In the genomic region with DNA sequence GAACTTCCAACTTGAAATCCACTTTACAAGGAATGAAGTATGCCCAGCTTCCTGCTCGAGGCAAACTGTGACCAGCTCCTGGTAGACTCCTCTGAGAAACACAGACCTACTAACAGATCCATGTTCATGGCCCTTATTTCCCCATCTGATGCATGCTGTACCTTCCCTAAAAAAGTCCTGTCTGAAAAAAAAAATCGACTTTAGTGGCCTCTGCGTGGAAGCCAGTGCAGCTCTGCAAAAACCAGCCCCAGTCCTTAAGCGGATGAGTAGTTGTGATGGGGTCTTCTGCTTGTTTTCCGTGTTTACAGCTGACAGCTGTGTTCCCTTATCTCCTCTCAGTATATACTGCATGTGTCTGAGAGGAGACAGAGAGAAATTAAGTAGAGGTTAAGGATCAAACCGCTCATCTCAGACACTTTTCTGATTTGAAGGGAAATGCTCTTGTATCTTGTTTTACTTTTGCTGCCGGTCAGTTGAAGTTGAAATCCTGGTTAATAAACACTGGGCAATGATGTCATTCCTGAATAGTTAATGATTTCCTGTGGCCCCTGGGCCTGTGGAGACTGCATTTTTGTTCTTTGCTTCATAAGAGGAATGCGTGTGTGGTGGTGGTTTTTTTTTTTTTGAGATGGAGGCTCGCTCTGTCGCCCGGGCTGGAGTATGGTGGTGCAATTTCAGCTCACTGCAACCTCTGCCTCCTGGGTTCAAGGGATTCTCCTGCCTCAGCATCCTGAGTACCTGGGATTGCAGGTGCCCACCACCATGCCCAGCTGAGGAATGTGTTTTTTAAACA, we compare ENCODE assay signal across 11 cellular contexts.
A peak's percentile ranks its signal among the peaks of the same experiment; 100 is the strongest.
DNase-seq lines count a peak whose midpoint lies in the region; ATAC-seq lines count a peak whose summit lies in the region.
"Had no signal": no experiment of that assay in that cellular context is flagged by ENCODE, and none has a peak within 500 bp of the region (broad histone marks: within the 10 kb centered on the region; RNA-seq: fewer than 3 reads in every experiment).

No MANE protein-coding gene starts in this region.

- peak overlapping the region; percentile 5 for H3K9ac ChIP-seq in skeletal muscle satellite cell (ENCODE audit: low read depth, low read length)

- H3K4me1 ChIP-seq in skeletal muscle satellite cell (ENCODE audit: control insufficient read depth, insufficient read depth, low read length) = peaks cover 13% of the 10 kb centered on the region

- peak overlapping the region; percentile 65 for H3K4me2 ChIP-seq in skeletal muscle satellite cell (ENCODE audit: low read length)

- no peak overlapping the region for H3K27ac Mint-ChIP-seq in natural killer cell treated with Interleukin-12 subunit alpha and Interleukin-12 subunit beta and Interleukin-15 and Interleukin-18, amount 100 ng/mL, for 72 hours

- DNase-seq in GM04504 (ENCODE audit: low read depth) (peak; percentile 79), hippocampal formation (lab: John Stamatoyannopoulos, UW) (peak; percentile 8 to 29), retina (no peak), NAMALWA (ENCODE audit: low spot score) (no peak)
- DNase-seq in natural killer cell treated with Interleukin-12 subunit alpha and Interleukin-12 subunit beta and Interleukin-15 and Interleukin-18, amount 100 ng/mL, for 72 hours (ENCODE audit: low spot score) = no peak
- DNase-seq: activated gamma-delta T cell treated with Interleukin-2 at 50 U/mL for 16 hours, NCI-H1930 had no signal

- peaks cover 15% of the 10 kb centered on the region for H3K36me3 ChIP-seq in skeletal muscle satellite cell (ENCODE audit: insufficient read depth, low read length)

- peak overlapping the region; percentile 68 for H3K27ac ChIP-seq in angular gyrus (ENCODE audit: low read depth, low read length)

- peak overlapping the region; percentile 38 for H3K4me3 ChIP-seq in skeletal muscle satellite cell (ENCODE audit: low read length)
- H3K4me3 ChIP-seq: GM12878 had no signal

- H3K27me3 Mint-ChIP-seq in natural killer cell treated with Interleukin-12 subunit alpha and Interleukin-12 subunit beta and Interleukin-15 and Interleukin-18, amount 100 ng/mL, for 72 hours = peaks cover 8 to 31% of the 10 kb centered on the region in 2 donors

- no peaks in the 10 kb centered on the region for H3K4me1 Mint-ChIP-seq in natural killer cell treated with Interleukin-12 subunit alpha and Interleukin-12 subunit beta and Interleukin-15 and Interleukin-18, amount 100 ng/mL, for 72 hours (ENCODE audit: low read depth in 2 of 2)

- H3K27me3 ChIP-seq in skeletal muscle satellite cell (ENCODE audit: control insufficient read depth, insufficient read depth, low read length) = no peaks in the 10 kb centered on the region

- ATAC-seq in HG03442 (IDR thresholded peaks at IDR 0.05; ENCODE audit: unreplicated experiment) = no peak
- no peak for ATAC-seq in natural killer cell treated with Interleukin-12 subunit alpha and Interleukin-12 subunit beta and Interleukin-15 and Interleukin-18, amount 100 ng/mL, for 72 hours
- ATAC-seq: GM12878 had no signal

- no peaks in the 10 kb centered on the region for H3K9me3 Mint-ChIP-seq in natural killer cell treated with Interleukin-12 subunit alpha and Interleukin-12 subunit beta and Interleukin-15 and Interleukin-18, amount 100 ng/mL, for 72 hours

- H3K9me3 ChIP-seq in skeletal muscle satellite cell (replicated peaks; ENCODE audit: low read length) = no peaks in the 10 kb centered on the region

- H3K4me3 Mint-ChIP-seq in natural killer cell treated with Interleukin-12 subunit alpha and Interleukin-12 subunit beta and Interleukin-15 and Interleukin-18, amount 100 ng/mL, for 72 hours = no peak overlapping the region

- H3K36me3 Mint-ChIP-seq in natural killer cell treated with Interleukin-12 subunit alpha and Interleukin-12 subunit beta and Interleukin-15 and Interleukin-18, amount 100 ng/mL, for 72 hours = no peaks in the 10 kb centered on the region

Comparison
In these comparisons a context has a peak if more than half of its experiments do, and no peak if none do; other contexts are left out.
1. DNase-seq: peak in GM04504 (single experiment) and hippocampal formation (2 of 2); none in natural killer cell treated with Interleukin-12 subunit alpha and Interleukin-12 subunit beta and Interleukin-15 and Interleukin-18, amount 100 ng/mL, for 72 hours (single experiment), retina (single experiment) and NAMALWA (single experiment).